Comparison of ENCODE assay signal across 8 cellular contexts in the genomic region with DNA sequence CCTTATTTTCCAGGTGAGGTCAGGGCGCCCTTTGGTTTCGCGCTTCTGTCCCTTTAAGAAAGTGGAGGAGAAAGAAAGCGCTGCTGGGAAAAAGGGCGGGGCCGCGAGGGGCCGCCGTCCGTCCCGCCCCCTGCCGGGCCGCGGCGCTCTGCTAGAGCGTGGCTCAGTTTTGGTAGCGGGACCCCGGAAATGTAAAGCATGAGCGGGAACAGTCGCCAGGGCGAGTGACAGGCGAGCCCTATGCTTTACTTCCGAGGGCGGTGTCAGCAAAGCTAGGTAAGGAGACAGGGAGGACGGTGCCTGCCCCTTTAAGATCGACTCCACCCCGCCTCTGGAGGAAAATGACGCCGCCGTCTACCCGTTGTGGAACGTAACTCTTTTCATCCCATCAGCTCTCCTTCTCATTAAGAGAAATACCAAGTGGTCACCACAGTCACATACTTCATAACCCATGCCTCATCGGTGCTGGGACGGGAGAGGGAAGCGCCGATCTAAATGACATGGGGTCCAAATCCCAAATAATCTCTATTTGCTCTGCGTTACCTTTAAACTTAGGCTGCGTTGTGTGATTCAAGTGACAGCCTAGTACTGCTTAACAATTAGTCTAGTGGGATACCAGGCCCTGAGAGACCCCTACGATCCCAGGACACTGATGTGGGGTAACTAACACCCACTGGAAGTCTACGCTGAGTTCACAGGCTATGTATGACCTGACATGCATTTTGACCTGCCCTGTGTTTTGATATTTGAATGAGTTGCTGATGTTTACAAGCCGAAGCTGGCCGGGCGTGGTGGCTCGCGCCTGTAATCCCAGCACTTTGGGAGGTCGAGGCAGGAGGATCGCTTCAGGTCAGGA. TPM values are rescaled to one million over a fixed set of nuclear protein-coding genes. Genes with fewer than 3 reads are reported as not detected.
DNase-seq lines count a peak whose midpoint lies in the region; TF ChIP-seq lines count a peak whose summit lies in the region.

ETFBKMT (plus strand) TSS at position 602 of the 856 bp plus-strand sequence. CDS start 2,266 bp downstream, outside the sequence.

- H3K9me3 Mint-ChIP-seq in neural crest cell: no peaks in the 10 kb centered on the region

- TF ChIP-seq CTCF in foreskin fibroblast (IDR thresholded peaks at IDR 0.05; ENCODE audit: low read depth, low read length): peak; percentile 36
- TF ChIP-seq CTCF in neural crest cell (conservative IDR thresholded peaks at IDR 0.05): peak; percentile 63

- H3K27ac Mint-ChIP-seq in neural crest cell (ENCODE audit: unreplicated experiment): peak within 1 kb of the TSS; percentile 65

- no peaks in the 10 kb centered on the region for H3K36me3 Mint-ChIP-seq in neural crest cell (ENCODE audit: low read depth)

- no peaks in the 10 kb centered on the region for H3K27me3 ChIP-seq in H7 (ENCODE audit: control insufficient read depth, insufficient read depth, low read length)
- no peaks in the 10 kb centered on the region for H3K27me3 ChIP-seq in stomach smooth muscle (ENCODE audit: control insufficient read depth in 1 of 2, insufficient read depth in 2 of 2, low read length in 2 of 2)

- H3K4me3 ChIP-seq in H7 (ENCODE audit: insufficient read depth, low read depth, low read length) (peak within 1 kb of the TSS; percentile 64), foreskin fibroblast (ENCODE audit: low read depth in 1 of 2, low read length in 2 of 2) (peak within 1 kb of the TSS; percentile 88 to 96), stomach smooth muscle (ENCODE audit: low read length in 2 of 2) (peak within 1 kb of the TSS; percentile 95 to 98)

- H3K4me1 Mint-ChIP-seq in neural crest cell: peaks cover 10% of the 10 kb centered on the region

- peak within 1 kb of the TSS; percentile 91 to 98 for H3K9ac ChIP-seq in stomach smooth muscle (ENCODE audit: low read length in 2 of 2)

- in situ Hi-C loops in G401 (cut with HindIII; ENCODE audit: low sequenced_read_pairs): no loop called here

- no peaks in the 10 kb centered on the region for H3K4me1 ChIP-seq in stomach smooth muscle (ENCODE audit: control insufficient read depth, insufficient read depth, low read length)

- H3K27me3 Mint-ChIP-seq in neural crest cell (ENCODE audit: low read depth): no peaks in the 10 kb centered on the region

- H3K27ac ChIP-seq in stomach smooth muscle (ENCODE audit: low read length): peak within 1 kb of the TSS; percentile 95

- H3K36me3 ChIP-seq in H7 (replicated peaks; ENCODE audit: control insufficient read depth, insufficient read depth, low read length) (no peaks in the 10 kb centered on the region), stomach smooth muscle (ENCODE audit: control insufficient read depth in 2 of 2, insufficient read depth in 2 of 2, low read length in 2 of 2) (peaks cover 3% of the 10 kb centered on the region in 2 donors)

- no peaks in the 10 kb centered on the region for H3K9me3 ChIP-seq in stomach smooth muscle (ENCODE audit: control insufficient read depth in 2 of 2, low read length in 2 of 2)

- DNase-seq in G401 (ENCODE audit: low spot score): peak; percentile 97
- DNase-seq in H7: peak; percentile 87
- DNase-seq in M059J (ENCODE audit: low read depth): peak; percentile 97
- peak; percentile 99 to 100 for DNase-seq in SHP77 (lab: John Stamatoyannopoulos, UW)
- peak; percentile 86 for DNase-seq in activated gamma-delta T cell treated with anti-CD3 and anti-CD28 coated beads, Interleukin-2, amount 50 U/mL, for 16 hours (ENCODE audit: low read depth)
- peak; percentile 72 to 90 for DNase-seq in foreskin fibroblast
- DNase-seq in neural crest cell (ENCODE audit: low read depth, low spot score): peak; percentile 70

- peak within 1 kb of the TSS; percentile 95 for H3K4me3 Mint-ChIP-seq in neural crest cell

RNA-seq across cellular contexts. Expression of gene ETFBKMT, which starts in this region (rescaled TPM):
- 0.86 and 1.8 TPM in 2 replicates for total RNA-seq in G401 (2014; rRNA removed; shearing (Covaris generic))
- total RNA-seq in H7 (2014; rRNA removed; shearing (Covaris generic)): 0.78 and 1.6 TPM in 2 replicates
- total RNA-seq in M059J (2014; rRNA removed; shearing (Covaris generic)): 1.3 TPM in 2 replicates
- total RNA-seq in neural crest cell: 1.3 and 2.2 TPM in 2 replicates

Comparison
In these comparisons a context has a peak if more than half of its experiments do, and no peak if none do; other contexts are left out.
1. Peak in every context shown above with its lines: DNase-seq, H3K4me3 ChIP-seq and H3K27ac ChIP-seq.